ENCODE assay signal across 7 cellular contexts in the genomic region with DNA sequence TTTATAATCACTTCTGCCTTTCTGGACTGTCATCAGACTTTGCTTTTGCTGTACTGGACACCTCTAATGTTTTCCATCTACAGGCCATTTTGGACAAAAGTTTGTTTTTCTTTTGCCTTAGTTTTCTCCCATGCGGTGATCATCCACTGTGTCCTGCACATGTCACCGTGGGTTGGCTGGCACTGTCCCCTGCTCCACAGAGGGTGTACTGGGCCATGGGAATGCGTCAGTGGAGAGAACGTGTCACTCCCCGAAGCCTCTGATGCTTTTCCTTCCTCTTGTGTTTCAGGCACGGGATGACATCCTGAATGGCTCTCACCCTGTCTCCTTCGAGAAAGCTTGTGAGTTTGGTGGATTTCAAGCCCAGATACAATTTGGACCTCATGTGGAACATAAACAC.
DNase-seq lines count a peak whose midpoint lies in the region; ATAC-seq and TF ChIP-seq lines count a peak whose summit lies in the region.
"Not testable (repeated sequence)": the region's sequence is repeated elsewhere in the genome, so short reads cannot be mapped to it uniquely, and the experiment has no call there.

No MANE protein-coding gene starts in this region.

- H3K4me2 ChIP-seq in OCI-LY3 (ENCODE audit: low read length) = peak overlapping the region; percentile 75

- ATAC-seq in gastroesophageal sphincter (peak; percentile 48), heart right ventricle (peak in 6 of 8 donors; percentile 39 to 93 (median 75)), left lobe of liver (peak; percentile 24), upper lobe of right lung (peak; percentile 19)
- not testable (repeated sequence) for ATAC-seq in natural killer cell treated with Interleukin-12 subunit alpha and Interleukin-12 subunit beta and Interleukin-15 and Interleukin-18, amount 100 ng/mL, for 72 hours

- H3K4me1 Mint-ChIP-seq in dendritic cell treated with granulocyte-macrophage colony-stimulating factor and Interleukin-4, amounts not matched to agents 40 ng/mL and 50 ng/mL, for 4 days (ENCODE audit: low read depth) = peaks cover 57% of the 10 kb centered on the region
- not testable (repeated sequence) for H3K4me1 Mint-ChIP-seq in natural killer cell treated with Interleukin-12 subunit alpha and Interleukin-12 subunit beta and Interleukin-15 and Interleukin-18, amount 100 ng/mL, for 72 hours (ENCODE audit: low read depth in 2 of 2)

- intact Hi-C loops in dendritic cell treated with granulocyte-macrophage colony-stimulating factor and Interleukin-4, amounts not matched to agents 40 ng/mL and 50 ng/mL, for 4 days (cut with micrococcal nuclease); upper lobe of right lung (cut with DNase I): not testable (repeated sequence)
- intact Hi-C loops in heart right ventricle (cut with DNase I) = loop anchor here in 2 of 10 donors (10.0 kb wide), 1 partner anchor 263 kb away; a partner anchor contains a TSS

- not testable (repeated sequence) for H3K79me2 ChIP-seq in OCI-LY3 (ENCODE audit: low read length)

- not testable (repeated sequence) for TF ChIP-seq CTCF in OCI-LY3 (IDR thresholded peaks at IDR 0.05; ENCODE audit: low read depth, low read length); gastroesophageal sphincter (IDR thresholded peaks at IDR 0.05); heart right ventricle (IDR thresholded peaks at IDR 0.05); upper lobe of right lung (IDR thresholded peaks at IDR 0.05)

- not testable (repeated sequence) for H4K20me1 ChIP-seq in OCI-LY3 (ENCODE audit: insufficient read depth, low read length)

- not testable (repeated sequence) for H3K4me3 ChIP-seq in OCI-LY3 (ENCODE audit: low read length); gastroesophageal sphincter; heart right ventricle; upper lobe of right lung

- H3K9ac ChIP-seq in OCI-LY3 (ENCODE audit: low read length) = not testable (repeated sequence)

- not testable (repeated sequence) for H3K9me3 ChIP-seq in OCI-LY3 (ENCODE audit: insufficient read depth, low read length); gastroesophageal sphincter; heart right ventricle; upper lobe of right lung

- not testable (repeated sequence) for DNase-seq in heart right ventricle; left lobe of liver (ENCODE audit: low spot score); upper lobe of right lung
- DNase-seq in natural killer cell treated with Interleukin-12 subunit alpha and Interleukin-12 subunit beta and Interleukin-15 and Interleukin-18, amount 100 ng/mL, for 72 hours (ENCODE audit: low spot score) = peak; percentile 32

- TF ChIP-seq POLR2A in gastroesophageal sphincter (IDR thresholded peaks at IDR 0.05) = not testable (repeated sequence)

- not testable (repeated sequence) for H3K9me3 Mint-ChIP-seq in dendritic cell treated with granulocyte-macrophage colony-stimulating factor and Interleukin-4, amounts not matched to agents 40 ng/mL and 50 ng/mL, for 4 days; natural killer cell treated with Interleukin-12 subunit alpha and Interleukin-12 subunit beta and Interleukin-15 and Interleukin-18, amount 100 ng/mL, for 72 hours

- WGBS in gastroesophageal sphincter (ENCODE audit: low coverage in 1 of 2), 2 donors = 68 to 85% methylated on average over 5 of the region's 7 CpGs
- WGBS in heart right ventricle, 2 donors = 62 to 68% methylated on average over 7 of the region's 7 CpGs

- not testable (repeated sequence) for H3K27me3 ChIP-seq in OCI-LY3 (ENCODE audit: low read depth, low read length); gastroesophageal sphincter; heart right ventricle; upper lobe of right lung

- not testable (repeated sequence) for H3K4me3 Mint-ChIP-seq in dendritic cell treated with granulocyte-macrophage colony-stimulating factor and Interleukin-4, amounts not matched to agents 40 ng/mL and 50 ng/mL, for 4 days; natural killer cell treated with Interleukin-12 subunit alpha and Interleukin-12 subunit beta and Interleukin-15 and Interleukin-18, amount 100 ng/mL, for 72 hours

- H3K4me1 ChIP-seq in OCI-LY3 (ENCODE audit: low read length) (peaks cover 33% of the 10 kb centered on the region), heart right ventricle (peaks cover 0 to 21% (median 0%) of the 10 kb centered on the region in 9 donors)
- not testable (repeated sequence) for H3K4me1 ChIP-seq in gastroesophageal sphincter, upper lobe of right lung

- not testable (repeated sequence) for H2AFZ ChIP-seq in OCI-LY3 (ENCODE audit: low read depth, low read length)

- peaks cover 48% of the 10 kb centered on the region for H3K36me3 Mint-ChIP-seq in dendritic cell treated with granulocyte-macrophage colony-stimulating factor and Interleukin-4, amounts not matched to agents 40 ng/mL and 50 ng/mL, for 4 days (ENCODE audit: low read depth)
- H3K36me3 Mint-ChIP-seq in natural killer cell treated with Interleukin-12 subunit alpha and Interleukin-12 subunit beta and Interleukin-15 and Interleukin-18, amount 100 ng/mL, for 72 hours = not testable (repeated sequence)

- not testable (repeated sequence) for TF ChIP-seq EP300 in gastroesophageal sphincter (IDR thresholded peaks at IDR 0.05)

- H3K27ac ChIP-seq in OCI-LY3 (ENCODE audit: low read length); gastroesophageal sphincter; upper lobe of right lung: not testable (repeated sequence)
- H3K27ac ChIP-seq in heart right ventricle = peak overlapping the region in 3 of 10 donors; percentile 15 to 77 (median 18)

- H3K27ac Mint-ChIP-seq in dendritic cell treated with granulocyte-macrophage colony-stimulating factor and Interleukin-4, amounts not matched to agents 40 ng/mL and 50 ng/mL, for 4 days = peak overlapping the region; percentile 79
- H3K27ac Mint-ChIP-seq in natural killer cell treated with Interleukin-12 subunit alpha and Interleukin-12 subunit beta and Interleukin-15 and Interleukin-18, amount 100 ng/mL, for 72 hours = not testable (repeated sequence)

- not testable (repeated sequence) for H3K27me3 Mint-ChIP-seq in dendritic cell treated with granulocyte-macrophage colony-stimulating factor and Interleukin-4, amounts not matched to agents 40 ng/mL and 50 ng/mL, for 4 days
- peaks cover 13 to 37% of the 10 kb centered on the region in 2 donors for H3K27me3 Mint-ChIP-seq in natural killer cell treated with Interleukin-12 subunit alpha and Interleukin-12 subunit beta and Interleukin-15 and Interleukin-18, amount 100 ng/mL, for 72 hours

- H3K36me3 ChIP-seq in OCI-LY3 (replicated peaks; ENCODE audit: low read depth, low read length); upper lobe of right lung: not testable (repeated sequence)
- H3K36me3 ChIP-seq in gastroesophageal sphincter = peaks cover 0 to 46% of the 10 kb centered on the region in 2 donors
- H3K36me3 ChIP-seq in heart right ventricle = peaks cover 0 to 69% (median 15%) of the 10 kb centered on the region in 9 donors
